ENCODE assay signal across 18 cellular contexts in the genomic region with DNA sequence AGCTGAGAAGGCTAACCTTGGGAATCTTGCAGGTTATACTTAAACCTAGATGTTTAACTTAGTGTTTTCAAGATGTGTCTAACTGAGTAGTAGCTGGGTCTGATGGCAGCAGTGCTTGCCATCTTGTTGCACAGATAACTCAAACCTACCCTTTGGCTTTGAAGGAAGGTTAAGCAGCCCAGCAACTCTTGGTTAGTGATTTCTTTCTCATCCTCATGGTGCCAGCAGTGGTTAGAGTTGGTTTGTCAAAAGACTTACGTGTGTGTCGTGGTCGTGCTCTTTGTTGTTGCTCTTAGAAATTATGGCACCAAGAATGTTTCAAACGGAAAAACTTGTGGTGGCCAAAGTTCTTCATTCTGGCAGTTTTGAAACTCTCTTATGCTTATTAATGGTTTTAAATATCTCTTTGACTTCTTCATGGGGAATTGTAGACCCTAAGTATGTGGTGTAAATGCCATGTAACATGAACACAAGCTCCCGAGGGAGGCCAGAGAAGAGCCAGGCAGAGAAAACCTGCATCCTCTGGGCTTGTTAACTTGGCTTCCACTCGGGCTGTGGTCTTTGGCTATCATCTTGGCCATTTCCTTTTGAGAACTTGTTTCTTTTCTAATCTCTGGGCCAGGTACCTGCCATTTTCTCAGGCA.
DNase-seq lines count a peak whose midpoint lies in the region; ATAC-seq and TF ChIP-seq lines count a peak whose summit lies in the region.
"Had no signal": no experiment of that assay in that cellular context is flagged by ENCODE, and none has a peak within 500 bp of the region (broad histone marks: within the 10 kb centered on the region; RNA-seq: fewer than 3 reads in every experiment).

No MANE protein-coding gene starts in this region.

- H3K27me3 ChIP-seq in GM23338 (ENCODE audit: insufficient read depth) (no peaks in the 10 kb centered on the region), WERI-Rb-1 (ENCODE audit: insufficient read depth, low read depth, severe bottlenecking) (no peaks in the 10 kb centered on the region)

- H3K4me3 Mint-ChIP-seq in GM23338 (no peak overlapping the region), memory B cell (no peak overlapping the region)
- H3K4me3 Mint-ChIP-seq in stimulated activated memory B cell treated with anti-CD40 and anti-IgM and Interleukin-4, amounts not matched to agents 10 μg/mL and 1 μg/mL and 100 μg/mL, for 72 hours: no peak overlapping the region
- H3K4me3 Mint-ChIP-seq in activated CD8-positive, alpha-beta T cell treated with anti-CD3 and anti-CD28 coated beads, Interleukin-2, amount 10 ng/mL, durations not matched to agents 7 days and 5 days: no peak overlapping the region
- H3K4me3 Mint-ChIP-seq: CD14-positive monocyte; CD8-positive, alpha-beta T cell; HFFc6 had no signal

- H3K36me3 ChIP-seq in GM23338 (ENCODE audit: insufficient read depth): peaks cover 4% of the 10 kb centered on the region; the same call in 1 of the 2 replicates
- H3K36me3 ChIP-seq in WERI-Rb-1: peaks cover 29% of the 10 kb centered on the region

- H3K36me3 Mint-ChIP-seq in GM23338 (ENCODE audit: low read depth) (peaks cover 19% of the 10 kb centered on the region; the same call in 2 of the 3 replicates), memory B cell (peaks cover 23% of the 10 kb centered on the region)
- H3K36me3 Mint-ChIP-seq in stimulated activated memory B cell treated with anti-CD40 and anti-IgM and Interleukin-4, amounts not matched to agents 10 μg/mL and 1 μg/mL and 100 μg/mL, for 72 hours: peaks cover 75% of the 10 kb centered on the region
- peaks cover 33% of the 10 kb centered on the region for H3K36me3 Mint-ChIP-seq in activated CD8-positive, alpha-beta T cell treated with anti-CD3 and anti-CD28 coated beads, Interleukin-2, amount 10 ng/mL, durations not matched to agents 7 days and 5 days (ENCODE audit: low read depth)

- H3K27ac ChIP-seq in GM23338 (ENCODE audit: low read depth) (0 out of 2 replicates have a peak overlapping the region, but pooled peaks have one; percentile 39), WERI-Rb-1 (peak overlapping the region; percentile 67)
- H3K27ac ChIP-seq: A549, HL-60 had no signal

- H3K4me3 ChIP-seq in GM23338 (no peak overlapping the region), WERI-Rb-1 (ENCODE audit: low read depth, low read length) (no peak overlapping the region)
- H3K4me3 ChIP-seq: A549 had no signal

- H3K27me3 Mint-ChIP-seq in GM23338 (ENCODE audit: insufficient read depth, low read depth, poor library complexity): no peaks in the 10 kb centered on the region
- H3K27me3 Mint-ChIP-seq in memory B cell: no peaks in the 10 kb centered on the region
- no peaks in the 10 kb centered on the region for H3K27me3 Mint-ChIP-seq in stimulated activated memory B cell treated with anti-CD40 and anti-IgM and Interleukin-4, amounts not matched to agents 10 μg/mL and 1 μg/mL and 100 μg/mL, for 72 hours
- no peaks in the 10 kb centered on the region for H3K27me3 Mint-ChIP-seq in activated CD8-positive, alpha-beta T cell treated with anti-CD3 and anti-CD28 coated beads, Interleukin-2, amount 10 ng/mL, durations not matched to agents 7 days and 5 days (ENCODE audit: low read depth)

- no peaks in the 10 kb centered on the region for H3K9me3 ChIP-seq in WERI-Rb-1 (ENCODE audit: severe bottlenecking)
- H3K9me3 ChIP-seq: A549, Caco-2 had no signal

- no peaks in the 10 kb centered on the region for H3K79me2 ChIP-seq in GM23338 (replicated peaks; ENCODE audit: insufficient read depth)

- POLR2A ChIA-PET in activated CD8-positive, alpha-beta T cell treated with anti-CD3 and anti-CD28 coated beads, Interleukin-2, amount 10 ng/mL, durations not matched to agents 7 days and 5 days (lab: Charles Lee): no interaction called here

- CTCF ChIA-PET in activated CD8-positive, alpha-beta T cell treated with anti-CD3 and anti-CD28 coated beads, Interleukin-2, amount 10 ng/mL, durations not matched to agents 7 days and 5 days (lab: Charles Lee): interaction anchor here (0.7 to 1.0 kb wide), 2 partner anchors 8 to 59 kb away, joined by 3 read pairs; no protein-coding TSS in a partner anchor

- H3K27ac Mint-ChIP-seq in GM23338 (no peak overlapping the region), memory B cell (peak overlapping the region; percentile 43)
- H3K27ac Mint-ChIP-seq in stimulated activated memory B cell treated with anti-CD40 and anti-IgM and Interleukin-4, amounts not matched to agents 10 μg/mL and 1 μg/mL and 100 μg/mL, for 72 hours: peak overlapping the region; percentile 11
- H3K27ac Mint-ChIP-seq in activated CD8-positive, alpha-beta T cell treated with anti-CD3 and anti-CD28 coated beads, Interleukin-2, amount 10 ng/mL, durations not matched to agents 7 days and 5 days: no peak overlapping the region
- H3K27ac Mint-ChIP-seq: CD8-positive, alpha-beta T cell; HFFc6 had no signal

- H2AFZ ChIP-seq in GM23338: no peak overlapping the region

- H3K4me2 ChIP-seq in GM23338: no peak overlapping the region
- H3K4me2 ChIP-seq: A549 had no signal

- no peak for ATAC-seq in GM23338
- ATAC-seq in memory B cell (ENCODE audit: low read depth): no peak
- no peak for ATAC-seq in stimulated activated memory B cell treated with anti-CD40 and anti-IgM and Interleukin-4, amounts not matched to agents 10 μg/mL and 1 μg/mL and 100 μg/mL, for 72 hours
- ATAC-seq in activated CD8-positive, alpha-beta T cell treated with anti-CD3 and anti-CD28 coated beads, Interleukin-2, amount 10 ng/mL, durations not matched to agents 7 days and 5 days: no peak
- no peak for ATAC-seq in HG03439 (IDR thresholded peaks at IDR 0.05; ENCODE audit: unreplicated experiment)
- ATAC-seq: A549; CD8-positive, alpha-beta T cell had no signal

- TF ChIP-seq CTCF in GM23338 (conservative IDR thresholded peaks at IDR 0.05; ENCODE audit: low read depth in 2 of 2) (no peak), WERI-Rb-1 (IDR thresholded peaks at IDR 0.05; ENCODE audit: low read depth, low read length) (no peak)

- no peak for DNase-seq in GM23338 (ENCODE audit: low spot score)
- DNase-seq in WERI-Rb-1: no peak
- no peak for DNase-seq in memory B cell (ENCODE audit: low spot score in 2 of 2)
- no peak for DNase-seq in activated CD8-positive, alpha-beta T cell treated with anti-CD3 and anti-CD28 coated beads, Interleukin-2, amount 10 ng/mL, durations not matched to agents 7 days and 5 days
- no peak for DNase-seq in NCI-H510A (lab: John Stamatoyannopoulos, UW)
- DNase-seq in retina: no peak
- DNase-seq: Caco-2; CD8-positive, alpha-beta T cell; DND-41; GDM1; HCEC 1CT; HFFc6; IMR-90 had no signal

- H4K20me1 ChIP-seq in GM23338 (replicated peaks; ENCODE audit: insufficient read depth): no peaks in the 10 kb centered on the region; the same call in none of the 2 replicates

- H3K9me3 Mint-ChIP-seq in GM23338 (no peaks in the 10 kb centered on the region), memory B cell (no peaks in the 10 kb centered on the region)
- no peaks in the 10 kb centered on the region for H3K9me3 Mint-ChIP-seq in stimulated activated memory B cell treated with anti-CD40 and anti-IgM and Interleukin-4, amounts not matched to agents 10 μg/mL and 1 μg/mL and 100 μg/mL, for 72 hours
- H3K9me3 Mint-ChIP-seq in activated CD8-positive, alpha-beta T cell treated with anti-CD3 and anti-CD28 coated beads, Interleukin-2, amount 10 ng/mL, durations not matched to agents 7 days and 5 days (ENCODE audit: insufficient read depth): no peaks in the 10 kb centered on the region
- H3K9me3 Mint-ChIP-seq: CD14-positive monocyte; CD8-positive, alpha-beta T cell; HFFc6 had no signal

- H3K4me1 ChIP-seq in GM23338 (ENCODE audit: insufficient read depth): peaks cover 10% of the 10 kb centered on the region; the same call in 1 of the 2 replicates
- H3K4me1 ChIP-seq: Caco-2 had no signal

- no peaks in the 10 kb centered on the region for H3F3A ChIP-seq in GM23338 (replicated peaks; ENCODE audit: low read depth)

- H3K9me2 ChIP-seq in GM23338 (ENCODE audit: insufficient read depth): no peaks in the 10 kb centered on the region

- H3K4me1 Mint-ChIP-seq in GM23338 (peaks cover 15% of the 10 kb centered on the region), memory B cell (peaks cover 5% of the 10 kb centered on the region)
- H3K4me1 Mint-ChIP-seq in stimulated activated memory B cell treated with anti-CD40 and anti-IgM and Interleukin-4, amounts not matched to agents 10 μg/mL and 1 μg/mL and 100 μg/mL, for 72 hours: peaks cover 6% of the 10 kb centered on the region
- H3K4me1 Mint-ChIP-seq in activated CD8-positive, alpha-beta T cell treated with anti-CD3 and anti-CD28 coated beads, Interleukin-2, amount 10 ng/mL, durations not matched to agents 7 days and 5 days (ENCODE audit: low read depth): peaks cover 9% of the 10 kb centered on the region
- H3K4me1 Mint-ChIP-seq: CD14-positive monocyte had no signal

Comparison
In these comparisons a context has a peak if more than half of its experiments do, and no peak if none do; other contexts are left out.
1. H3K27ac Mint-ChIP-seq: peak in memory B cell (single experiment) and stimulated activated memory B cell treated with anti-CD40 and anti-IgM and Interleukin-4, amounts not matched to agents 10 μg/mL and 1 μg/mL and 100 μg/mL, for 72 hours (single experiment); none in GM23338 (single experiment) and activated CD8-positive, alpha-beta T cell treated with anti-CD3 and anti-CD28 coated beads, Interleukin-2, amount 10 ng/mL, durations not matched to agents 7 days and 5 days (single experiment).